Comparison of ENCODE assay signal across 12 cellular contexts in genomic region chr15:66291816-66292215, GRCh38. TPM values are rescaled to one million over a fixed set of nuclear protein-coding genes. Genes with fewer than 3 reads are reported as not detected.
DNase-seq lines count a peak whose midpoint lies in the region; ATAC-seq, FAIRE-seq and TF ChIP-seq lines count a peak whose summit lies in the region.
"Had no signal": no experiment of that assay in that cellular context is flagged by ENCODE, and none has a peak within 500 bp of the region (broad histone marks: within the 10 kb centered on the region; RNA-seq: fewer than 3 reads in every experiment).

No MANE protein-coding gene starts in this region.

- H3K4me1 ChIP-seq in PC-3 (ENCODE audit: insufficient read depth, low read length) (peaks cover 27% of the 10 kb centered on the region), lower lobe of right lung (peaks cover 35% of the 10 kb centered on the region), vagina (peaks cover 51% of the 10 kb centered on the region), small intestine (ENCODE audit: control insufficient read depth in 2 of 2, insufficient read depth in 1 of 2, low read depth in 1 of 2, low read length in 1 of 2) (peaks cover 0 to 7% of the 10 kb centered on the region in 2 donors)

- no peaks in the 10 kb centered on the region for H3K9me3 Mint-ChIP-seq in stimulated activated naive CD8-positive, alpha-beta T cell treated with anti-CD3 and anti-CD28 coated beads, Interleukin-15, Interleukin-2, amounts not matched to agents 100 ng/mL and 50 ng/mL, for 24 hours

- H3K27me3 ChIP-seq in PC-3 (ENCODE audit: low read length) (no peaks in the 10 kb centered on the region), lower lobe of right lung (ENCODE audit: low read depth) (no peaks in the 10 kb centered on the region), vagina (no peaks in the 10 kb centered on the region), small intestine (ENCODE audit: control insufficient read depth in 2 of 2, insufficient read depth in 2 of 2, low read length in 2 of 2) (no peaks in the 10 kb centered on the region)
- H3K27me3 ChIP-seq: transverse colon had no signal

- H3K4me3 Mint-ChIP-seq in stimulated activated naive CD8-positive, alpha-beta T cell treated with anti-CD3 and anti-CD28 coated beads, Interleukin-15, Interleukin-2, amounts not matched to agents 100 ng/mL and 50 ng/mL, for 24 hours, result peak overlapping the region; percentile 85

- no peak for ATAC-seq in stimulated activated naive CD8-positive, alpha-beta T cell treated with anti-CD3 and anti-CD28 coated beads, Interleukin-15, Interleukin-2, amounts not matched to agents 100 U/mL and 50 U/mL, for 24 hours
- no peak for ATAC-seq in PC-3
- no peak for ATAC-seq in lower lobe of right lung
- no peak for ATAC-seq in GM21529 (IDR thresholded peaks at IDR 0.05; ENCODE audit: unreplicated experiment)

- peak overlapping the region; percentile 91 for H3K27ac Mint-ChIP-seq in stimulated activated naive CD8-positive, alpha-beta T cell treated with anti-CD3 and anti-CD28 coated beads, Interleukin-15, Interleukin-2, amounts not matched to agents 100 ng/mL and 50 ng/mL, for 24 hours

- H3K4me2 ChIP-seq in PC-3 (ENCODE audit: low read length), result peak overlapping the region; percentile 99

- H3K79me2 ChIP-seq in PC-3 (ENCODE audit: low read length), result peaks cover 35% of the 10 kb centered on the region

- TF ChIP-seq POLR2A in vagina (IDR thresholded peaks at IDR 0.05), result no peak

- DNase-seq in stimulated activated naive CD8-positive, alpha-beta T cell treated with anti-CD3 and anti-CD28 coated beads, Interleukin-15, Interleukin-2, amounts not matched to agents 100 U/mL and 50 U/mL, for 24 hours, result no peak
- DNase-seq in PC-3, result peak; percentile 4
- no peak for DNase-seq in lower lobe of right lung
- no peak for DNase-seq in vagina (ENCODE audit: extremely low spot score in 2 of 2)
- no peak for DNase-seq in small intestine
- DNase-seq in D721Med (ENCODE audit: insufficient read length, low spot score), result no peak
- DNase-seq: NCI-H1694 treated with DMSO at 0.1 percent for 48 hours, transverse colon had no signal

- peaks cover 11% of the 10 kb centered on the region for H3K36me3 Mint-ChIP-seq in stimulated activated naive CD8-positive, alpha-beta T cell treated with anti-CD3 and anti-CD28 coated beads, Interleukin-15, Interleukin-2, amounts not matched to agents 100 ng/mL and 50 ng/mL, for 24 hours (ENCODE audit: low read depth)

- no peak overlapping the region for H3K9ac ChIP-seq in PC-3 (ENCODE audit: low read length)

- intact Hi-C loops in PC-3 (cut with micrococcal nuclease), result loop anchor here (10.0 kb wide), 1 partner anchor 213 kb away; the partner anchor contains the start of genes RPL4 and ZWILCH
- intact Hi-C loops in lower lobe of right lung (cut with DNase I), result no loop called here
- intact Hi-C loops in vagina (cut with DNase I), result no loop called here

- FAIRE-seq in small intestine (lab: Jason Lieb, UNC) (no peak), D721Med (lab: Jason Lieb, UNC) (no peak)
- FAIRE-seq: islet of Langerhans had no signal

- H3K9me2 ChIP-seq in PC-3 (replicated peaks; ENCODE audit: low read length), result no peaks in the 10 kb centered on the region

- no peaks in the 10 kb centered on the region for H3K27me3 Mint-ChIP-seq in stimulated activated naive CD8-positive, alpha-beta T cell treated with anti-CD3 and anti-CD28 coated beads, Interleukin-15, Interleukin-2, amounts not matched to agents 100 ng/mL and 50 ng/mL, for 24 hours

- WGBS in small intestine, 3 donors, result 37 to 70% (median 53%) methylated on average over 3 of the region's 3 CpGs

- H3K4me3 ChIP-seq in PC-3 (ENCODE audit: low read length) (no peak overlapping the region), lower lobe of right lung (no peak overlapping the region), vagina (no peak overlapping the region), small intestine (ENCODE audit: low read depth in 1 of 2, low read length in 2 of 2) (no peak overlapping the region)

- CTCF ChIA-PET in PC-3 (lab: Charles Lee), result interaction anchor here (0.6 kb wide), 1 partner anchor 284 kb away, joined by 9 read pairs; no protein-coding TSS in a partner anchor

- TF ChIP-seq CTCF in PC-3 (conservative IDR thresholded peaks at IDR 0.05; ENCODE audit: low read depth, low read length), result no peak
- no peak for TF ChIP-seq CTCF in lower lobe of right lung (IDR thresholded peaks at IDR 0.05)
- TF ChIP-seq CTCF in vagina (IDR thresholded peaks at IDR 0.05), result no peak
- TF ChIP-seq CTCF in D721Med (IDR thresholded peaks at IDR 0.05; ENCODE audit: insufficient read depth, missing control alignments), result no peak

- H3K36me3 ChIP-seq in PC-3 (ENCODE audit: low read depth, low read length) (no peaks in the 10 kb centered on the region), lower lobe of right lung (peaks cover 2% of the 10 kb centered on the region), vagina (peaks cover 0 to 2% of the 10 kb centered on the region in 2 donors), small intestine (ENCODE audit: control insufficient read depth in 2 of 2, insufficient read depth in 2 of 2, low read length in 2 of 2) (no peaks in the 10 kb centered on the region)
- H3K36me3 ChIP-seq: transverse colon had no signal

- H3K27ac ChIP-seq in PC-3 (ENCODE audit: low read length), result no peak overlapping the region
- H3K27ac ChIP-seq in lower lobe of right lung, result peak overlapping the region; percentile 94
- peak overlapping the region; percentile 91 for H3K27ac ChIP-seq in vagina
- H3K27ac ChIP-seq in small intestine (ENCODE audit: low read depth in 1 of 2, low read length in 1 of 2), result no peak overlapping the region

- H3K9me3 ChIP-seq in PC-3 (ENCODE audit: low read length) (no peaks in the 10 kb centered on the region), lower lobe of right lung (no peaks in the 10 kb centered on the region), vagina (no peaks in the 10 kb centered on the region), small intestine (ENCODE audit: control insufficient read depth, low read depth) (no peaks in the 10 kb centered on the region)
- H3K9me3 ChIP-seq: transverse colon had no signal

- no peaks in the 10 kb centered on the region for H4K20me1 ChIP-seq in PC-3 (ENCODE audit: low read length)

- no peaks in the 10 kb centered on the region for H3F3A ChIP-seq in PC-3 (ENCODE audit: low read length, unreplicated experiment)

- POLR2A ChIA-PET in PC-3 (lab: Charles Lee; ENCODE audit: unreplicated experiment), result interaction anchor here (0.6 kb wide), 1 partner anchor 207 kb away, joined by 4 read pairs; no protein-coding TSS in a partner anchor

- peaks cover 50% of the 10 kb centered on the region for H3K4me1 Mint-ChIP-seq in stimulated activated naive CD8-positive, alpha-beta T cell treated with anti-CD3 and anti-CD28 coated beads, Interleukin-15, Interleukin-2, amounts not matched to agents 100 ng/mL and 50 ng/mL, for 24 hours (ENCODE audit: low read depth)

- H2AFZ ChIP-seq in PC-3 (ENCODE audit: low read length), result no peak overlapping the region

- no TSS peak for BruUV-seq in PC-3 (replicated peaks; lab: Mats Ljungman, UMichigan)

RNA-seq across cellular contexts. Expression of gene DIS3L, which starts 1.6 kb away (rescaled TPM):
- total RNA-seq in PC-3 (2014; rRNA removed) (18.7 and 19.9 TPM in 2 replicates), lower lobe of right lung (29.2 TPM), vagina (20.9 TPM)
- 10 to 100 TPM in 1 of 3 donors, 1 to 10 TPM in 2; 6.7 to 10.5 (median 9.2) TPM for polyA plus RNA-seq in small intestine

RNA-seq across cellular contexts. Expression of gene MEGF11, which starts 38.3 kb away (rescaled TPM):
- not detected in 2 replicates for total RNA-seq in PC-3 (2014; rRNA removed)
- not detected for total RNA-seq in lower lobe of right lung
- 0.25 TPM for total RNA-seq in vagina
- under 1 TPM in 1 of 3 donors, not detected in 2; 0.24 TPM for polyA plus RNA-seq in small intestine
- total RNA-seq: chondrocyte had no signal

Comparison
In these comparisons a context has a peak if more than half of its experiments do, and no peak if none do; other contexts are left out.
1. H3K27ac ChIP-seq: peak in lower lobe of right lung (single experiment) and vagina (single experiment); none in PC-3 (single experiment) and small intestine (0 of 2).